In genomic region chr4:38664704-38665401, GRCh38 we compare ENCODE assay signal across 8 cellular contexts. TPM values are rescaled to one million over a fixed set of nuclear protein-coding genes. Genes with fewer than 3 reads are reported as not detected.
DNase-seq lines count a peak whose midpoint lies in the region; ATAC-seq and TF ChIP-seq lines count a peak whose summit lies in the region.

No MANE protein-coding gene starts in this region.

- TF ChIP-seq POLR2A in GM18505 (IDR thresholded peaks at IDR 0.05; ENCODE audit: borderline replicate concordance, extremely low read depth, insufficient read depth, insufficient read length), result no peak

- H3K4me1 ChIP-seq in esophagus (ENCODE audit: control insufficient read depth in 2 of 2, insufficient read depth in 2 of 2, low read length in 1 of 2) (peaks cover 0 to 2% of the 10 kb centered on the region in 2 donors), mucosa of rectum (ENCODE audit: control insufficient read depth in 2 of 2, insufficient read depth in 2 of 2, low read length in 2 of 2) (peaks cover 27 to 37% of the 10 kb centered on the region in 2 donors), tibial artery (peaks cover 0 to 51% (median 29%) of the 10 kb centered on the region in 4 donors)

- DNase-seq in A172 (ENCODE audit: low spot score) (peak; percentile 34), GM13977 (ENCODE audit: low spot score) (peak; percentile 51), NCI-H460 (ENCODE audit: extremely low read depth, low read depth) (peak; percentile 36), tibial artery (peak; percentile 55 to 85)
- peak; percentile 49 for DNase-seq in activated CD8-positive, alpha-beta memory T cell treated with anti-CD3 and anti-CD28 coated beads, Interleukin-2, amount 50 U/mL, for 4 hours

- H3K4me3 ChIP-seq in esophagus (ENCODE audit: low read depth in 1 of 2, low read length in 2 of 2) (peak overlapping the region; percentile 77 to 79), mucosa of rectum (ENCODE audit: low read length in 2 of 2) (peak overlapping the region; percentile 90 to 93), tibial artery (peak overlapping the region; percentile 99 to 100)

- in situ Hi-C loops in GM13977 (cut with MboI; ENCODE audit: low pct_unique_long_range_greater_than_20kb, low sequenced_read_pairs, unreplicated experiment), result no loop called here

- intact Hi-C loops in tibial artery (cut with DNase I; ENCODE audit: low total_unique reads), result no loop called here

- no peaks in the 10 kb centered on the region for H3K36me3 ChIP-seq in esophagus (ENCODE audit: control insufficient read depth in 2 of 2, insufficient read depth in 2 of 2, low read length in 1 of 2)
- H3K36me3 ChIP-seq in mucosa of rectum (ENCODE audit: control insufficient read depth in 2 of 2, insufficient read depth in 2 of 2, low read length in 2 of 2), result no peaks in the 10 kb centered on the region
- no peaks in the 10 kb centered on the region for H3K36me3 ChIP-seq in tibial artery

- H3K27ac ChIP-seq in esophagus (ENCODE audit: low read depth in 2 of 2, low read length in 1 of 2) (peak overlapping the region; percentile 94 to 100), mucosa of rectum (ENCODE audit: low read depth in 2 of 2, low read length in 2 of 2) (peak overlapping the region; percentile 98 to 99), tibial artery (peak overlapping the region; percentile 98 to 99)

- WGBS in esophagus, 2 donors, result 1% methylated on average over 25 to 53 of the region's 53 CpGs

- no peaks in the 10 kb centered on the region for H3K27me3 ChIP-seq in esophagus (ENCODE audit: control insufficient read depth in 1 of 2, insufficient read depth in 2 of 2, low read length in 2 of 2)
- no peaks in the 10 kb centered on the region for H3K27me3 ChIP-seq in mucosa of rectum (ENCODE audit: control insufficient read depth in 2 of 2, insufficient read depth in 2 of 2, low read length in 2 of 2)
- no peaks in the 10 kb centered on the region for H3K27me3 ChIP-seq in tibial artery

- H3K9ac ChIP-seq in mucosa of rectum (ENCODE audit: low read depth in 1 of 2, low read length in 2 of 2), result peak overlapping the region; percentile 95 to 99

- ATAC-seq in GM18505 (IDR thresholded peaks at IDR 0.05; ENCODE audit: unreplicated experiment), result no peak

- no peaks in the 10 kb centered on the region for H3K9me3 ChIP-seq in esophagus (ENCODE audit: control insufficient read depth in 2 of 2, insufficient read depth in 1 of 2, low read depth in 1 of 2, low read length in 1 of 2)
- H3K9me3 ChIP-seq in mucosa of rectum (ENCODE audit: control insufficient read depth in 2 of 2, low read length in 2 of 2), result no peaks in the 10 kb centered on the region
- H3K9me3 ChIP-seq in tibial artery, result no peaks in the 10 kb centered on the region

- TF ChIP-seq CTCF in GM13977 (IDR thresholded peaks at IDR 0.05; ENCODE audit: extremely low read depth, insufficient read depth, missing control alignments), result no peak
- TF ChIP-seq CTCF in tibial artery (IDR thresholded peaks at IDR 0.05), result no peak

RNA-seq across cellular contexts. Expression of gene KLF3, which starts 0.9 kb away (rescaled TPM):
- 6.4 and 8.9 TPM in 2 replicates for total RNA-seq in A172 (2014; rRNA removed; shearing (Covaris generic))
- 27.3 and 29.9 TPM in 2 replicates for total RNA-seq in NCI-H460 (2014; rRNA removed; shearing (Covaris generic))
- 10.8 and 18.0 TPM in 2 replicates for polyA plus RNA-seq in NCI-H460 (2014; cell fraction: nucleus; rRNA removed)
- 10 to 100 TPM; 20.6 to 36.2 TPM for polyA plus RNA-seq in esophagus
